In genomic region chr1:213761845-213762407, GRCh38 we compare ENCODE assay signal across 12 cellular contexts.
DNase-seq lines count a peak whose midpoint lies in the region; ATAC-seq, FAIRE-seq and TF ChIP-seq lines count a peak whose summit lies in the region.
"Had no signal": no experiment of that assay in that cellular context is flagged by ENCODE, and none has a peak within 500 bp of the region (broad histone marks: within the 10 kb centered on the region; RNA-seq: fewer than 3 reads in every experiment).

No MANE protein-coding gene starts in this region.

- no TSS peak for BruUV-seq in endothelial cell of umbilical vein (replicated peaks; lab: Mats Ljungman, UMichigan)

- peak; percentile 89 for FAIRE-seq in endothelial cell of umbilical vein (lab: Jason Lieb, UNC)

- no peak overlapping the region for H3K4me3 ChIP-seq in NB4 (ENCODE audit: low read depth, low read length)
- H3K4me3 ChIP-seq in endothelial cell of umbilical vein (replicated peaks in 1 of 3; ENCODE audit: insufficient read depth in 1 of 3, low read depth in 1 of 3, low read length in 3 of 3): no peak overlapping the region
- H3K4me3 ChIP-seq: SJCRH30 had no signal

- no peaks in the 10 kb centered on the region for H3K9me3 ChIP-seq in endothelial cell of umbilical vein (replicated peaks; ENCODE audit: control insufficient read depth, insufficient read depth, low read length)
- H3K9me3 ChIP-seq: SJCRH30 had no signal

- TF ChIP-seq CTCF in NB4 (IDR thresholded peaks at IDR 0.05; ENCODE audit: low read depth, low read length) (no peak), endothelial cell of umbilical vein (IDR thresholded peaks at IDR 0.05; ENCODE audit: extremely low read depth in 1 of 2, insufficient read depth in 1 of 2, low read depth in 1 of 2, low read length in 2 of 2) (no peak), HFFc6 (IDR thresholded peaks at IDR 0.05) (no peak)

- peak overlapping the region; percentile 18 for H3K4me2 ChIP-seq in endothelial cell of umbilical vein (ENCODE audit: insufficient read depth, low read length)

- H3K36me3 Mint-ChIP-seq in HFFc6 (ENCODE audit: low read depth): no peaks in the 10 kb centered on the region

- H3K4me3 Mint-ChIP-seq in HFFc6: no peak overlapping the region

- DNase-seq in NB4 (ENCODE audit: low read depth) (peak; percentile 6), endothelial cell of umbilical vein (ENCODE audit: low read depth, low spot score) (peak; percentile 63), ACHN (no peak), HFFc6 (no peak)
- DNase-seq in activated CD4-positive, alpha-beta T cell treated with anti-CD3 and anti-CD28 coated beads, Interleukin-2, amount 50 U/mL, for 4 hours: peak; percentile 24 to 39
- DNase-seq in stimulated activated CD8-positive, alpha-beta memory T cell treated with anti-CD3 and anti-CD28 coated beads, Interleukin-12 subunit alpha, Interleukin-12 subunit beta, amount 100 ng/mL, for 1 hour (ENCODE audit: low read depth): peak; percentile 1
- DNase-seq: anterior cingulate cortex, GF-D8, NCI-H2107, SJCRH30, substantia nigra had no signal

- intact Hi-C loops in endothelial cell of umbilical vein (cut with micrococcal nuclease): loop anchor here (2.0 kb wide), 2 partner anchors 65 to 363 kb away; no protein-coding TSS in a partner anchor

- no peaks in the 10 kb centered on the region for H3K79me2 ChIP-seq in endothelial cell of umbilical vein (ENCODE audit: control insufficient read depth, insufficient read depth, low read length)

- POLR2A ChIA-PET in endothelial cell of umbilical vein (lab: Charles Lee): no interaction called here

- no peaks in the 10 kb centered on the region for H3K27me3 ChIP-seq in endothelial cell of umbilical vein (ENCODE audit: control insufficient read depth in 2 of 2, insufficient read depth in 2 of 2, low read length in 2 of 2)
- H3K27me3 ChIP-seq: SJCRH30 had no signal

- TF ChIP-seq POLR2A in NB4 (IDR thresholded peaks at IDR 0.05; ENCODE audit: extremely low read depth, insufficient read length) (no peak), endothelial cell of umbilical vein (IDR thresholded peaks at IDR 0.05; ENCODE audit: low read depth, low read length) (no peak)

- no peak overlapping the region for H3K27ac Mint-ChIP-seq in HFFc6

- dilution Hi-C loops in endothelial cell of umbilical vein (cut with MboI; ENCODE audit: extremely low pct_ligation_motif_present, low sequenced_read_pairs): no loop called here

- H2AFZ ChIP-seq in endothelial cell of umbilical vein (ENCODE audit: low read depth, low read length): peak overlapping the region; percentile 93

- H3K9me3 Mint-ChIP-seq in HFFc6: peaks cover 52% of the 10 kb centered on the region

- in situ Hi-C loops in ACHN (cut with HindIII; ENCODE audit: low pct_ligation_motif_present, low pct_unique_long_range_greater_than_20kb, low sequenced_read_pairs): no loop called here

- peaks cover 13% of the 10 kb centered on the region for H3K4me1 ChIP-seq in endothelial cell of umbilical vein (ENCODE audit: control insufficient read depth, extremely low read depth, insufficient read depth, low read length)
- H3K4me1 ChIP-seq: SJCRH30 had no signal

- H3K9ac ChIP-seq in endothelial cell of umbilical vein (replicated peaks; ENCODE audit: extremely low read depth, insufficient read depth, low read length): no peak overlapping the region

- no peaks in the 10 kb centered on the region for H4K20me1 ChIP-seq in endothelial cell of umbilical vein (replicated peaks; ENCODE audit: control insufficient read depth, extremely low read depth, insufficient read depth, low read length)

- ATAC-seq in HG03520 (IDR thresholded peaks at IDR 0.05; ENCODE audit: unreplicated experiment): no peak

- CTCF ChIA-PET in endothelial cell of umbilical vein (lab: Charles Lee): interaction anchor here (1.1 to 1.5 kb wide), 2 partner anchors 15 to 139 kb away, joined by 3 read pairs; no protein-coding TSS in a partner anchor

- H3K27me3 Mint-ChIP-seq in HFFc6 (ENCODE audit: insufficient read depth): peaks cover 2% of the 10 kb centered on the region; the same call in 1 of the 2 replicates

- H3K36me3 ChIP-seq in endothelial cell of umbilical vein (ENCODE audit: control insufficient read depth in 2 of 2, extremely low read depth in 1 of 2, insufficient read depth in 2 of 2, low read length in 2 of 2): no peaks in the 10 kb centered on the region
- H3K36me3 ChIP-seq: SJCRH30 had no signal

- H3K9me1 ChIP-seq in endothelial cell of umbilical vein (replicated peaks; ENCODE audit: control insufficient read depth, extremely low read depth, insufficient read depth, low read length): no peaks in the 10 kb centered on the region

- H3K27ac ChIP-seq in endothelial cell of umbilical vein (ENCODE audit: insufficient read depth, low read depth, low read length): no peak overlapping the region
- H3K27ac ChIP-seq: SJCRH30 had no signal

- no peaks in the 10 kb centered on the region for H3K4me1 Mint-ChIP-seq in HFFc6 (ENCODE audit: low read depth)

TF ChIP-seq in endothelial cell of umbilical vein, 7 proteins besides CTCF, POLR2A, EP300 and RAD21:
- TF ChIP-seq MYC (IDR thresholded peaks at IDR 0.05; ENCODE audit: low read depth, low read length) (no peak), EZH2 (IDR thresholded peaks at IDR 0.05; ENCODE audit: borderline replicate concordance, low read depth, low read length, severe bottlenecking) (no peak), JUN (IDR thresholded peaks at IDR 0.05; ENCODE audit: borderline replicate concordance, insufficient read depth, insufficient read length, low read depth) (peak; percentile 37), FOS (IDR thresholded peaks at IDR 0.05; ENCODE audit: borderline replicate concordance, insufficient read depth, low read length) (peak; percentile 94), POLR2AphosphoS5 (IDR thresholded peaks at IDR 0.05; ENCODE audit: insufficient read depth, low read depth, low read length) (no peak), GATA2 (IDR thresholded peaks at IDR 0.05; ENCODE audit: insufficient read depth, insufficient read length, low read depth, low read length) (peak; percentile 47)

Comparison
In these comparisons a context has a peak if more than half of its experiments do, and no peak if none do; other contexts are left out.
1. DNase-seq: peak in NB4 (single experiment), activated CD4-positive, alpha-beta T cell treated with anti-CD3 and anti-CD28 coated beads, Interleukin-2, amount 50 U/mL, for 4 hours (2 of 2), endothelial cell of umbilical vein (single experiment) and stimulated activated CD8-positive, alpha-beta memory T cell treated with anti-CD3 and anti-CD28 coated beads, Interleukin-12 subunit alpha, Interleukin-12 subunit beta, amount 100 ng/mL, for 1 hour (single experiment); none in ACHN (single experiment) and HFFc6 (single experiment).